In genomic region chr16:27625050-27625697, GRCh38 we compare ENCODE assay signal across 11 cellular contexts.
A peak's percentile ranks its signal among the peaks of the same experiment; 100 is the strongest.
DNase-seq lines count a peak whose midpoint lies in the region; ATAC-seq and TF ChIP-seq lines count a peak whose summit lies in the region.
"Had no signal": no experiment of that assay in that cellular context is flagged by ENCODE, and none has a peak within 500 bp of the region (broad histone marks: within the 10 kb centered on the region; RNA-seq: fewer than 3 reads in every experiment).

No MANE protein-coding gene starts in this region.

- no peak for TF ChIP-seq CTCF in VCaP (conservative IDR thresholded peaks at IDR 0.05)
- TF ChIP-seq CTCF in osteoblast (IDR thresholded peaks at IDR 0.05; ENCODE audit: extremely low read depth, low read depth, low read length), result no peak

- intact Hi-C loops in Right ventricle myocardium superior (cut with DNase I), result no loop called here

- H3K79me2 ChIP-seq in osteoblast (ENCODE audit: insufficient read depth, low read length), result no peaks in the 10 kb centered on the region

- peak; percentile 47 for DNase-seq in GM03348 (ENCODE audit: low spot score)
- DNase-seq in Right ventricle myocardium superior, result no peak
- peak; percentile 55 for DNase-seq in osteoblast (ENCODE audit: insufficient read length, low spot score, missing footprints)
- DNase-seq in SIG-M5 (lab: John Stamatoyannopoulos, UW), result no peak
- no peak for DNase-seq in COR-L47 (lab: John Stamatoyannopoulos, UW)
- DNase-seq in NCI-H2227 treated with DMSO at 0.1 percent for 48 hours (lab: John Stamatoyannopoulos, UW), result no peak
- DNase-seq in activated naive CD4-positive, alpha-beta T cell treated with Interleukin-2 at 50 U/mL for 16 hours, result no peak
- DNase-seq: activated CD8-positive, alpha-beta memory T cell treated with anti-CD3 and anti-CD28 coated beads, Interleukin-2, amount 50 U/mL, for 4 hours; NCI-H1105 treated with DMSO at 0.1 percent for 48 hours had no signal

- no peaks in the 10 kb centered on the region for H3K27me3 ChIP-seq in osteoblast (ENCODE audit: insufficient read depth, low read length)
- H3K27me3 ChIP-seq: breast epithelium had no signal

- no peaks in the 10 kb centered on the region for H3K36me3 ChIP-seq in osteoblast (ENCODE audit: insufficient read depth, low read length)
- H3K36me3 ChIP-seq: breast epithelium had no signal

- H3K9me3 ChIP-seq in osteoblast (ENCODE audit: low read depth, low read length), result no peaks in the 10 kb centered on the region
- H3K9me3 ChIP-seq: breast epithelium had no signal

- no peak overlapping the region for H2AFZ ChIP-seq in osteoblast (ENCODE audit: low read length)

- peak overlapping the region; percentile 71 for H3K27ac ChIP-seq in VCaP
- peak overlapping the region; percentile 24 for H3K27ac ChIP-seq in osteoblast (ENCODE audit: low read depth, low read length)
- H3K27ac ChIP-seq: breast epithelium had no signal

- peak; percentile 79 for ATAC-seq in Right ventricle myocardium superior (ENCODE audit: poor library complexity)

- H4K20me1 ChIP-seq in osteoblast (ENCODE audit: insufficient read depth, low read length), result no peaks in the 10 kb centered on the region

- H3K4me1 ChIP-seq in osteoblast (ENCODE audit: insufficient read depth, low read length), result peaks cover 11% of the 10 kb centered on the region
- H3K4me1 ChIP-seq: breast epithelium had no signal

- H3K4me3 ChIP-seq in osteoblast (ENCODE audit: insufficient read depth, low read length), result no peak overlapping the region
- H3K4me3 ChIP-seq: breast epithelium had no signal

- no peak overlapping the region for H3K4me2 ChIP-seq in osteoblast (ENCODE audit: insufficient read depth, low read length)

Comparison
In these comparisons a context has a peak if more than half of its experiments do, and no peak if none do; other contexts are left out.
1. DNase-seq: peak in GM03348 (single experiment) and osteoblast (single experiment); none in Right ventricle myocardium superior (single experiment), SIG-M5 (single experiment), COR-L47 (single experiment), NCI-H2227 treated with DMSO at 0.1 percent for 48 hours (single experiment) and activated naive CD4-positive, alpha-beta T cell treated with Interleukin-2 at 50 U/mL for 16 hours (single experiment).